8 cellular contexts compared by ENCODE assay signal in genomic region chr11:34051349-34052035, GRCh38. TPM values are rescaled to one million over a fixed set of nuclear protein-coding genes. Genes with fewer than 3 reads are reported as not detected.
DNase-seq lines count a peak whose midpoint lies in the region; ATAC-seq and TF ChIP-seq lines count a peak whose summit lies in the region.

A gene with protein sequence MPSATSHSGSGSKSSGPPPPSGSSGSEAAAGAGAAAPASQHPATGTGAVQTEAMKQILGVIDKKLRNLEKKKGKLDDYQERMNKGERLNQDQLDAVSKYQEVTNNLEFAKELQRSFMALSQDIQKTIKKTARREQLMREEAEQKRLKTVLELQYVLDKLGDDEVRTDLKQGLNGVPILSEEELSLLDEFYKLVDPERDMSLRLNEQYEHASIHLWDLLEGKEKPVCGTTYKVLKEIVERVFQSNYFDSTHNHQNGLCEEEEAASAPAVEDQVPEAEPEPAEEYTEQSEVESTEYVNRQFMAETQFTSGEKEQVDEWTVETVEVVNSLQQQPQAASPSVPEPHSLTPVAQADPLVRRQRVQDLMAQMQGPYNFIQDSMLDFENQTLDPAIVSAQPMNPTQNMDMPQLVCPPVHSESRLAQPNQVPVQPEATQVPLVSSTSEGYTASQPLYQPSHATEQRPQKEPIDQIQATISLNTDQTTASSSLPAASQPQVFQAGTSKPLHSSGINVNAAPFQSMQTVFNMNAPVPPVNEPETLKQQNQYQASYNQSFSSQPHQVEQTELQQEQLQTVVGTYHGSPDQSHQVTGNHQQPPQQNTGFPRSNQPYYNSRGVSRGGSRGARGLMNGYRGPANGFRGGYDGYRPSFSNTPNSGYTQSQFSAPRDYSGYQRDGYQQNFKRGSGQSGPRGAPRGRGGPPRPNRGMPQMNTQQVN (plus strand): TSS chr11:34051731. CDS start chr11:34052421, 690 bp downstream.

- TF ChIP-seq CTCF in Calu3 (IDR thresholded peaks at IDR 0.05; ENCODE audit: unreplicated experiment) (no peak), IMR-90 (conservative IDR thresholded peaks at IDR 0.05; ENCODE audit: low read depth, low read length) (no peak), OCI-LY7 (conservative IDR thresholded peaks at IDR 0.05; ENCODE audit: low read length) (no peak), epithelial cell of esophagus (IDR thresholded peaks at IDR 0.05; ENCODE audit: insufficient read depth, low read depth, low read length, missing control alignments) (no peak)

- H4K91ac ChIP-seq in IMR-90 (ENCODE audit: insufficient read depth, low read depth, low read length) = peak within 1 kb of the TSS; percentile 83

- BruUV-seq in Calu3 (replicated peaks; lab: Mats Ljungman, UMichigan) (no TSS peak), IMR-90 (replicated peaks; lab: Mats Ljungman, UMichigan) (no TSS peak), OCI-LY7 (replicated peaks; lab: Mats Ljungman, UMichigan) (no TSS peak)

- H3K79me2 ChIP-seq in OCI-LY7 (ENCODE audit: insufficient read depth, low read depth, low read length) = peaks cover 50% of the 10 kb centered on the region

- H3K4me1 Mint-ChIP-seq in Calu3 (ENCODE audit: low read depth, unreplicated experiment) = peaks cover 14% of the 10 kb centered on the region

- H4K8ac ChIP-seq in IMR-90 (ENCODE audit: low read depth in 2 of 2, low read length in 2 of 2) = peak within 1 kb of the TSS; percentile 94

- H3K4me3 ChIP-seq in IMR-90 (ENCODE audit: insufficient read depth, low read depth, low read length) (peak within 1 kb of the TSS; percentile 67), OCI-LY7 (ENCODE audit: low read depth, low read length, poor library complexity, severe bottlenecking) (peak within 1 kb of the TSS; percentile 90), epithelial cell of esophagus (ENCODE audit: low read length) (peak within 1 kb of the TSS; percentile 84), mononuclear cell (ENCODE audit: low read length) (peak within 1 kb of the TSS; percentile 100)

- H2BK15ac ChIP-seq in IMR-90 (ENCODE audit: low read depth, low read length) = 0 out of 3 replicates have a peak within 1 kb of the TSS, but pooled peaks have one; percentile 73

- H3K36me3 Mint-ChIP-seq in Calu3 (ENCODE audit: insufficient read depth, unreplicated experiment) = peaks cover 47% of the 10 kb centered on the region

- H4K20me1 ChIP-seq in IMR-90 (ENCODE audit: insufficient read depth, low read length) = peaks cover 36% of the 10 kb centered on the region
- H4K20me1 ChIP-seq in OCI-LY7 (ENCODE audit: insufficient read depth, low read length) = peaks cover 30% of the 10 kb centered on the region

- H3K18ac ChIP-seq in IMR-90 (ENCODE audit: low read depth, low read length) = peak within 1 kb of the TSS; percentile 87

- peak; percentile 70 for TF ChIP-seq POLR2A in IMR-90 (IDR thresholded peaks at IDR 0.05; ENCODE audit: low read depth, low read length)

- H3K27me3 Mint-ChIP-seq in Calu3 (ENCODE audit: unreplicated experiment) = no peaks in the 10 kb centered on the region

- peak within 1 kb of the TSS; percentile 97 for H3K27ac Mint-ChIP-seq in Calu3 (ENCODE audit: unreplicated experiment)

- peak within 1 kb of the TSS; percentile 99 for H2AK9ac ChIP-seq in IMR-90 (replicated peaks; ENCODE audit: low read depth, low read length, poor library complexity)

- H2AFZ ChIP-seq in IMR-90 (replicated peaks; ENCODE audit: low read length, poor library complexity) (peak within 1 kb of the TSS; percentile 97), OCI-LY7 (ENCODE audit: low read length) (peak within 1 kb of the TSS; percentile 70; the same call in 1 of the 2 replicates)

- H3K27ac ChIP-seq in IMR-90 (ENCODE audit: insufficient read depth, low read length) = peak within 1 kb of the TSS; percentile 99
- H3K27ac ChIP-seq in OCI-LY7 (ENCODE audit: low read depth, low read length, poor library complexity, severe bottlenecking) = peak within 1 kb of the TSS; percentile 90

- H3K27me3 ChIP-seq in IMR-90 (ENCODE audit: control insufficient read depth, insufficient read depth, low read length) (no peaks in the 10 kb centered on the region), mononuclear cell (ENCODE audit: insufficient read depth, low read length) (no peaks in the 10 kb centered on the region)

- peak within 1 kb of the TSS; percentile 76 for H2BK120ac ChIP-seq in IMR-90 (ENCODE audit: low read depth, low read length)

- H3K9me3 Mint-ChIP-seq in Calu3 (ENCODE audit: low read depth, unreplicated experiment) = no peaks in the 10 kb centered on the region

- CTCF ChIA-PET in Calu3 (lab: Charles Lee) (interaction anchor here (0.6 to 1.1 kb wide), 5 partner anchors 24 to 127 kb away, joined by 3 to 4 read pairs (median 3); no protein-coding TSS in a partner anchor), IMR-90 (lab: Yijun Ruan, JAX) (interaction anchor here (0.5 kb wide), 1 partner anchor 358 kb away, joined by 3 read pairs; no protein-coding TSS in a partner anchor), OCI-LY7 (lab: Charles Lee; ENCODE audit: unreplicated experiment) (no interaction called here)

- H2AK5ac ChIP-seq in IMR-90 (ENCODE audit: low read depth, low read length) = peak within 1 kb of the TSS; percentile 91

- DNase-seq in Calu3 (peak; percentile 96), IMR-90 (peak; percentile 83), OCI-LY7 (ENCODE audit: low spot score) (peak; percentile 93), activated T-cell treated with anti-CD3 and anti-CD28 coated beads for 1 hour (ENCODE audit: low read depth) (peak; percentile 70), epithelial cell of esophagus (ENCODE audit: low read depth) (peak; percentile 90)
- DNase-seq in stimulated activated CD8-positive, alpha-beta memory T cell treated with anti-CD3 and anti-CD28 coated beads, Interleukin-2, amount 100 ng/mL, for 48 hours (ENCODE audit: low read depth in 2 of 2) = peak; percentile 72 to 81

- H3K36me3 ChIP-seq in IMR-90 (ENCODE audit: control insufficient read depth, insufficient read depth, low read length) (peaks cover 8% of the 10 kb centered on the region; the same call in 1 of the 2 replicates), OCI-LY7 (ENCODE audit: insufficient read depth, low read length) (peaks cover 44% of the 10 kb centered on the region)

- H3K9me2 ChIP-seq in OCI-LY7 (ENCODE audit: insufficient read depth, low read length) = no peaks in the 10 kb centered on the region

- H2BK5ac ChIP-seq in IMR-90 (ENCODE audit: low read depth, low read length, poor library complexity, severe bottlenecking) = peak within 1 kb of the TSS; percentile 98

- H3K9me3 ChIP-seq in IMR-90 (ENCODE audit: control insufficient read depth, insufficient read depth, low read length) (no peaks in the 10 kb centered on the region), OCI-LY7 (ENCODE audit: low read length) (no peaks in the 10 kb centered on the region), mononuclear cell (ENCODE audit: low read depth, low read length) (no peaks in the 10 kb centered on the region)

- peak within 1 kb of the TSS; percentile 95 for H3K14ac ChIP-seq in IMR-90 (replicated peaks; ENCODE audit: low read depth, low read length)

- peak within 1 kb of the TSS; percentile 97 for H3K4ac ChIP-seq in IMR-90 (ENCODE audit: low read depth, low read length)

- peak within 1 kb of the TSS; percentile 99 for H3K4me3 Mint-ChIP-seq in Calu3 (ENCODE audit: low read depth, unreplicated experiment)

- peak; percentile 54 for ATAC-seq in GM21526 (IDR thresholded peaks at IDR 0.05; ENCODE audit: low FRiP score, unreplicated experiment)
- ATAC-seq in IMR-90 (ENCODE audit: low read depth) = peak; percentile 87

- H3K23ac ChIP-seq in IMR-90 (ENCODE audit: low read depth, low read length) = peak within 1 kb of the TSS; percentile 99

- H3K4me2 ChIP-seq in IMR-90 (ENCODE audit: low read depth, low read length) = peak within 1 kb of the TSS; percentile 90
- peak within 1 kb of the TSS; percentile 88 for H3K4me2 ChIP-seq in OCI-LY7 (ENCODE audit: low read length)

- no peak for TF ChIP-seq RAD21 in IMR-90 (IDR thresholded peaks at IDR 0.05; ENCODE audit: low read length)

- H3K9ac ChIP-seq in IMR-90 (ENCODE audit: low read depth, low read length) = peak within 1 kb of the TSS; percentile 97

- 2% methylated on average over 31 of the region's 64 CpGs; no CpG with 5 or more reads in 1 of the 2 experiments for WGBS in IMR-90 (ENCODE audit: extremely low coverage in 2 of 2, insufficient read length in 1 of 2), 2 experiments

- peak within 1 kb of the TSS; percentile 94 for H3K56ac ChIP-seq in IMR-90 (ENCODE audit: extremely low read depth, insufficient read depth, low read length)

- H3K79me1 ChIP-seq in IMR-90 (ENCODE audit: low read depth in 1 of 2, low read length in 2 of 2) = peaks cover 0 to 7% of the 10 kb centered on the region in 2 experiments; a peak in 3 of 4 replicates

- H3K4me1 ChIP-seq in IMR-90 (ENCODE audit: control insufficient read depth, insufficient read depth, low read length) (peaks cover 4% of the 10 kb centered on the region; the same call in 1 of the 2 replicates), OCI-LY7 (ENCODE audit: insufficient read depth, low read length, poor library complexity, severe bottlenecking) (peaks cover 42% of the 10 kb centered on the region), mononuclear cell (ENCODE audit: insufficient read depth, low read length) (peaks cover 20% of the 10 kb centered on the region)

- H3K9me1 ChIP-seq in IMR-90 (ENCODE audit: insufficient read depth, low read length) = no peaks in the 10 kb centered on the region

- intact Hi-C loops in Calu3 (cut with micrococcal nuclease; ENCODE audit: unreplicated experiment) = loop anchor here (2.0 to 5.0 kb wide), 2 partner anchors 54 to 307 kb away; partner anchors contain the start of gene ABTB2
- intact Hi-C loops in IMR-90 (cut with micrococcal nuclease) = loop anchor here (1.0 to 2.0 kb wide), 3 partner anchors 54 to 307 kb away; partner anchors contain the start of genes ABTB2 and NAT10
- intact Hi-C loops in OCI-LY7 (cut with micrococcal nuclease; ENCODE audit: unreplicated experiment) = loop anchor here (1.0 to 10.0 kb wide), 5 partner anchors 15 to 1157 kb away; partner anchors contain the start of genes NAT10 and QSER1

- POLR2A ChIA-PET in IMR-90 (lab: Charles Lee; ENCODE audit: unreplicated experiment) (interaction anchor here (0.6 kb wide), 1 partner anchor 12 kb away, joined by 5 read pairs; no protein-coding TSS in a partner anchor), OCI-LY7 (lab: Charles Lee) (interaction anchor here (0.7 to 2.6 kb wide), 8 partner anchors 8 to 58 kb away, joined by 3 to 18 read pairs (median 4); partner anchors contain the start of gene NAT10)

- no peak within 1 kb of the TSS for H2BK20ac ChIP-seq in IMR-90 (ENCODE audit: low read depth, low read length)

- H4K5ac ChIP-seq in IMR-90 (ENCODE audit: low read depth, low read length) = peak within 1 kb of the TSS; percentile 54

- dilution Hi-C loops in IMR-90 (cut with HindIII; ENCODE audit: low sequenced_read_pairs, unreplicated experiment) = no loop called here

- in situ Hi-C loops in IMR-90 (cut with MboI; ENCODE audit: low sequenced_read_pairs) = no loop called here

TF ChIP-seq in IMR-90, 13 proteins besides CTCF, POLR2A, EP300 and RAD21 (continues in another document):
- TF ChIP-seq MAFK (IDR thresholded peaks at IDR 0.05; ENCODE audit: low read depth, low read length) = no peak

RNA-seq across cellular contexts. Expression of the gene that starts here (rescaled TPM):
- total RNA-seq in Calu3 (2022) = 268 and 273 TPM in 2 replicates
- 253 and 266 TPM in 2 replicates for total RNA-seq in IMR-90 (2012; rRNA removed)
- polyA plus RNA-seq in IMR-90 (2012; rRNA removed) = 107 and 127 TPM in 2 replicates
- polyA plus RNA-seq in IMR-90 (2012; cell fraction: cytosol; rRNA removed) = 46.8 and 91.7 TPM in 2 replicates
- polyA plus RNA-seq in IMR-90 (2012; cell fraction: nucleus; rRNA removed; ENCODE audit: low replicate concordance) = 71.0 and 99.2 TPM in 2 replicates
- 259 and 260 TPM in 2 replicates for total RNA-seq in OCI-LY7 (2014; rRNA removed; shearing (Covaris generic))
- 286 and 298 TPM in 2 replicates for total RNA-seq in OCI-LY7 (2022)
- total RNA-seq in mononuclear cell = 140 TPM

Comparison
In these comparisons a context has a peak if more than half of its experiments do, and no peak if none do; other contexts are left out.
1. Peak in every context shown above with its lines: DNase-seq, ATAC-seq, H3K4me3 ChIP-seq and H3K27ac ChIP-seq.